Comparison of ENCODE assay signal across 26 cellular contexts in genomic region chr16:35146031-35146710, GRCh38.
"Had no signal": no experiment of that assay in that cellular context is flagged by ENCODE, and none has a peak within 500 bp of the region (broad histone marks: within the 10 kb centered on the region; RNA-seq: fewer than 3 reads in every experiment).

No MANE protein-coding gene starts in this region.

- H3K4me1 ChIP-seq: adrenal gland, body of pancreas, breast epithelium had no signal

- H3K9me3 ChIP-seq: adrenal gland, body of pancreas had no signal

- H3K4me3 ChIP-seq: adrenal gland, body of pancreas, breast epithelium, PC-9 had no signal

- H3K27ac Mint-ChIP-seq: activated CD4-positive, alpha-beta T cell treated with anti-CD3 and anti-CD28 coated beads for 36 hours; activated CD4-positive, alpha-beta T cell treated with anti-CD3 and anti-CD28 coated beads, Interleukin-2, amount 10 ng/mL, durations not matched to agents 7 days and 5 days; activated CD8-positive, alpha-beta T cell treated with anti-CD3 and anti-CD28 coated beads, Interleukin-2, amount 10 ng/mL, durations not matched to agents 7 days and 5 days; activated naive CD4-positive, alpha-beta T cell treated with anti-CD3 and anti-CD28 coated beads for 36 hours; activated naive CD4-positive, alpha-beta T cell treated with anti-CD3 and anti-CD28 coated beads, Interleukin-2, amount 50 U/mL, for 72 hours; activated T-cell treated with anti-CD3 and anti-CD28 coated beads, Interleukin-2, amount 50 U/mL, for 24 hours; activated T-helper 1 cell treated with anti-CD3 and anti-CD28 coated beads, Interleukin-12 subunit alpha, Interleukin-12 subunit beta, Interleukin-2, Interleukin-4 antibody, amounts not matched to agents 30 ng/mL and 10 ng/mL and 1 ng/mL, durations not matched to agents 14 hours and 24 hours and 36 hours; T-helper 1 cell treated with Interleukin-12 subunit alpha and Interleukin-12 subunit beta and Interleukin-4 antibody, amounts not matched to agents 30 μg/mL and 1 μg/mL, for 36 hours; T-helper 2 cell treated with Interferon-gamma antibody and Interleukin-4, amounts not matched to agents 5 μg/mL and 100 μg/mL, for 36 hours; WTC11 had no signal

- DNase-seq: activated CD4-positive, alpha-beta T cell treated with anti-CD3 and anti-CD28 coated beads for 36 hours; activated CD4-positive, alpha-beta T cell treated with anti-CD3 and anti-CD28 coated beads, Interleukin-2, amount 10 ng/mL, durations not matched to agents 7 days and 5 days; activated CD4-positive, alpha-beta T cell treated with anti-CD3 and anti-CD28 coated beads, Interleukin-2, amount 50 U/mL, for 48 hours; activated CD8-positive, alpha-beta T cell treated with anti-CD3 and anti-CD28 coated beads, Interleukin-2, amount 10 ng/mL, durations not matched to agents 7 days and 5 days; activated gamma-delta T cell treated with Interleukin-2 at 50 U/mL for 16 hours; activated naive CD4-positive, alpha-beta T cell treated with anti-CD3 and anti-CD28 coated beads for 36 hours; activated T-cell treated with anti-CD3 and anti-CD28 coated beads, Interleukin-2, amount 50 U/mL, for 24 hours; body of pancreas; NCI-H1105; NCI-H1417 treated with DMSO at 0.1 percent for 48 hours; NCI-H187 treated with DMSO at 0.1 percent for 48 hours; NCI-H2081 treated with DMSO at 0.1 percent for 48 hours; NCI-H510A; NCI-H526; NCI-H748 treated with DMSO at 0.1 percent for 48 hours had no signal

- ATAC-seq: activated CD4-positive, alpha-beta T cell treated with anti-CD3 and anti-CD28 coated beads for 36 hours; activated CD4-positive, CD25-positive, alpha-beta regulatory T cell treated with anti-CD3 and anti-CD28 coated beads, Interleukin-2, amount 50 U/mL, for 24 hours; activated CD8-positive, alpha-beta T cell treated with anti-CD3 and anti-CD28 coated beads, Interleukin-2, amount 10 ng/mL, durations not matched to agents 7 days and 5 days; activated naive CD4-positive, alpha-beta T cell treated with anti-CD3 and anti-CD28 coated beads, Interleukin-2, amount 50 U/mL, for 72 hours; body of pancreas; Right ventricle myocardium inferior; WTC11 had no signal

- H3K4me1 Mint-ChIP-seq: activated CD4-positive, alpha-beta T cell treated with anti-CD3 and anti-CD28 coated beads for 36 hours; activated CD4-positive, alpha-beta T cell treated with anti-CD3 and anti-CD28 coated beads, Interleukin-2, amount 10 ng/mL, durations not matched to agents 7 days and 5 days; WTC11 had no signal

- H3K36me3 ChIP-seq: adrenal gland, breast epithelium had no signal

- H3K4me3 Mint-ChIP-seq: activated CD4-positive, alpha-beta T cell treated with anti-CD3 and anti-CD28 coated beads for 36 hours; activated CD4-positive, alpha-beta T cell treated with anti-CD3 and anti-CD28 coated beads, Interleukin-2, amount 10 ng/mL, durations not matched to agents 7 days and 5 days; activated CD8-positive, alpha-beta T cell treated with anti-CD3 and anti-CD28 coated beads, Interleukin-2, amount 10 ng/mL, durations not matched to agents 7 days and 5 days; activated naive CD4-positive, alpha-beta T cell treated with anti-CD3 and anti-CD28 coated beads for 36 hours; activated T-cell treated with anti-CD3 and anti-CD28 coated beads, Interleukin-2, amount 50 U/mL, for 24 hours; activated T-helper 1 cell treated with anti-CD3 and anti-CD28 coated beads, Interleukin-12 subunit alpha, Interleukin-12 subunit beta, Interleukin-2, Interleukin-4 antibody, amounts not matched to agents 30 ng/mL and 10 ng/mL and 1 ng/mL, durations not matched to agents 14 hours and 24 hours and 36 hours; T-helper 1 cell treated with Interleukin-12 subunit alpha and Interleukin-12 subunit beta and Interleukin-4 antibody, amounts not matched to agents 30 μg/mL and 1 μg/mL, for 36 hours; T-helper 2 cell treated with Interferon-gamma antibody and Interleukin-4, amounts not matched to agents 5 μg/mL and 100 μg/mL, for 36 hours; WTC11 had no signal

- H3K27ac ChIP-seq: adrenal gland, body of pancreas, breast epithelium, PC-9, RWPE1 had no signal

- H3K27me3 Mint-ChIP-seq: activated CD4-positive, alpha-beta T cell treated with anti-CD3 and anti-CD28 coated beads for 36 hours; activated CD4-positive, alpha-beta T cell treated with anti-CD3 and anti-CD28 coated beads, Interleukin-2, amount 10 ng/mL, durations not matched to agents 7 days and 5 days; activated T-cell treated with anti-CD3 and anti-CD28 coated beads, Interleukin-2, amount 50 U/mL, for 24 hours had no signal

- H3K27me3 ChIP-seq: adrenal gland, body of pancreas, breast epithelium had no signal
